ENCODE assay signal across 8 cellular contexts in the genomic region with DNA sequence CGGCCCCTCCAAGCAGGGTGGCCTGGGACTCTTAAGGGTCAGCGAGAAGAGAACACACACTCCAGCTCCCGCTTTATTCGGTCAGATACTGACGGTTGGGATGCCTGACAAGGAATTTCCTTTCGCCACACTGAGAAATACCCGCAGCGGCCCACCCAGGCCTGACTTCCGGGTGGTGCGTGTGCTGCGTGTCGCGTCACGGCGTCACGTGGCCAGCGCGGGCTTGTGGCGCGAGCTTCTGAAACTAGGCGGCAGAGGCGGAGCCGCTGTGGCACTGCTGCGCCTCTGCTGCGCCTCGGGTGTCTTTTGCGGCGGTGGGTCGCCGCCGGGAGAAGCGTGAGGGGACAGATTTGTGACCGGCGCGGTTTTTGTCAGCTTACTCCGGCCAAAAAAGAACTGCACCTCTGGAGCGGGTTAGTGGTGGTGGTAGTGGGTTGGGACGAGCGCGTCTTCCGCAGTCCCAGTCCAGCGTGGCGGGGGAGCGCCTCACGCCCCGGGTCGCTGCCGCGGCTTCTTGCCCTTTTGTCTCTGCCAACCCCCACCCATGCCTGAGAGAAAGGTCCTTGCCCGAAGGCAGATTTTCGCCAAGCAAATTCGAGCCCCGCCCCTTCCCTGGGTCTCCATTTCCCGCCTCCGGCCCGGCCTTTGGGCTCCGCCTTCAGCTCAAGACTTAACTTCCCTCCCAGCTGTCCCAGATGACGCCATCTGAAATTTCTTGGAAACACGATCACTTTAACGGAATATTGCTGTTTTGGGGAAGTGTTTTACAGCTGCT. TPM values are rescaled to one million over a fixed set of nuclear protein-coding genes. Genes with fewer than 3 reads are reported as not detected.
DNase-seq lines count a peak whose midpoint lies in the region; ATAC-seq and TF ChIP-seq lines count a peak whose summit lies in the region.

A gene with protein sequence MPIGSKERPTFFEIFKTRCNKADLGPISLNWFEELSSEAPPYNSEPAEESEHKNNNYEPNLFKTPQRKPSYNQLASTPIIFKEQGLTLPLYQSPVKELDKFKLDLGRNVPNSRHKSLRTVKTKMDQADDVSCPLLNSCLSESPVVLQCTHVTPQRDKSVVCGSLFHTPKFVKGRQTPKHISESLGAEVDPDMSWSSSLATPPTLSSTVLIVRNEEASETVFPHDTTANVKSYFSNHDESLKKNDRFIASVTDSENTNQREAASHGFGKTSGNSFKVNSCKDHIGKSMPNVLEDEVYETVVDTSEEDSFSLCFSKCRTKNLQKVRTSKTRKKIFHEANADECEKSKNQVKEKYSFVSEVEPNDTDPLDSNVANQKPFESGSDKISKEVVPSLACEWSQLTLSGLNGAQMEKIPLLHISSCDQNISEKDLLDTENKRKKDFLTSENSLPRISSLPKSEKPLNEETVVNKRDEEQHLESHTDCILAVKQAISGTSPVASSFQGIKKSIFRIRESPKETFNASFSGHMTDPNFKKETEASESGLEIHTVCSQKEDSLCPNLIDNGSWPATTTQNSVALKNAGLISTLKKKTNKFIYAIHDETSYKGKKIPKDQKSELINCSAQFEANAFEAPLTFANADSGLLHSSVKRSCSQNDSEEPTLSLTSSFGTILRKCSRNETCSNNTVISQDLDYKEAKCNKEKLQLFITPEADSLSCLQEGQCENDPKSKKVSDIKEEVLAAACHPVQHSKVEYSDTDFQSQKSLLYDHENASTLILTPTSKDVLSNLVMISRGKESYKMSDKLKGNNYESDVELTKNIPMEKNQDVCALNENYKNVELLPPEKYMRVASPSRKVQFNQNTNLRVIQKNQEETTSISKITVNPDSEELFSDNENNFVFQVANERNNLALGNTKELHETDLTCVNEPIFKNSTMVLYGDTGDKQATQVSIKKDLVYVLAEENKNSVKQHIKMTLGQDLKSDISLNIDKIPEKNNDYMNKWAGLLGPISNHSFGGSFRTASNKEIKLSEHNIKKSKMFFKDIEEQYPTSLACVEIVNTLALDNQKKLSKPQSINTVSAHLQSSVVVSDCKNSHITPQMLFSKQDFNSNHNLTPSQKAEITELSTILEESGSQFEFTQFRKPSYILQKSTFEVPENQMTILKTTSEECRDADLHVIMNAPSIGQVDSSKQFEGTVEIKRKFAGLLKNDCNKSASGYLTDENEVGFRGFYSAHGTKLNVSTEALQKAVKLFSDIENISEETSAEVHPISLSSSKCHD (N-terminal part only) (plus strand): TSS at position 254 of the 775 bp plus-strand sequence. CDS start 953 bp downstream, outside the sequence.
ZAR1L (minus strand) TSS at position 109 of the 775 bp plus-strand sequence. CDS start 3,438 bp downstream, outside the sequence.

- TF ChIP-seq CTCF in KMS-11 (conservative IDR thresholded peaks at IDR 0.05; ENCODE audit: low read depth, low read length) (no peak), RWPE2 (IDR thresholded peaks at IDR 0.05; ENCODE audit: poor library complexity, severe bottlenecking) (no peak), fibroblast of the aortic adventitia (IDR thresholded peaks at IDR 0.05; ENCODE audit: insufficient read depth, low read length) (no peak), nephron progenitor cell (IDR thresholded peaks at IDR 0.05) (no peak)

- ATAC-seq in GM21786 (IDR thresholded peaks at IDR 0.05; ENCODE audit: unreplicated experiment) (peak; percentile 92), RWPE2 (ENCODE audit: low read depth) (peak; percentile 93)
- ATAC-seq in stimulated activated naive CD8-positive, alpha-beta T cell treated with anti-CD3 and anti-CD28 coated beads, Interleukin-15, Interleukin-2, amounts not matched to agents 100 U/mL and 50 U/mL, for 24 hours, result peak; percentile 98

- H3K27me3 Mint-ChIP-seq in nephron progenitor cell (ENCODE audit: low read depth, poor library complexity), result peaks cover 4% of the 10 kb centered on the region

- peak; percentile 91 for DNase-seq in EH (ENCODE audit: low read depth)
- DNase-seq in RWPE2 (ENCODE audit: low spot score), result peak; percentile 82
- DNase-seq in activated effector memory CD4-positive, alpha-beta T cell treated with Interleukin-2 at 50 U/mL for 16 hours, result peak; percentile 81
- peak; percentile 88 for DNase-seq in fibroblast of the aortic adventitia (ENCODE audit: low read depth)
- DNase-seq in nephron progenitor cell, result peak; percentile 79
- DNase-seq in stimulated activated naive CD8-positive, alpha-beta T cell treated with anti-CD3 and anti-CD28 coated beads, Interleukin-15, Interleukin-2, amounts not matched to agents 100 U/mL and 50 U/mL, for 24 hours, result peak; percentile 88

- H3K27ac ChIP-seq in KMS-11 (peak within 1 kb of the TSS; percentile 95), RWPE2 (ENCODE audit: poor library complexity, severe bottlenecking) (peak within 1 kb of the TSS; percentile 58)

- no peaks in the 10 kb centered on the region; the same call in 1 of the 2 replicates for H3K79me2 ChIP-seq in KMS-11 (ENCODE audit: insufficient read depth, low read depth)

- no peaks in the 10 kb centered on the region for H3K36me3 ChIP-seq in KMS-11 (ENCODE audit: insufficient read depth)
- peaks cover 41% of the 10 kb centered on the region for H3K36me3 ChIP-seq in RWPE2 (ENCODE audit: low read depth)

- peaks cover 20% of the 10 kb centered on the region for H3K36me3 Mint-ChIP-seq in nephron progenitor cell (ENCODE audit: low read depth)

- peak within 1 kb of the TSS; percentile 99 for H3K27ac Mint-ChIP-seq in nephron progenitor cell

- H3K9ac ChIP-seq in KMS-11, result peak within 1 kb of the TSS; percentile 93

- peaks cover 4% of the 10 kb centered on the region for H3K4me1 Mint-ChIP-seq in nephron progenitor cell

- no peaks in the 10 kb centered on the region for H3K9me3 Mint-ChIP-seq in nephron progenitor cell

- H3K4me1 ChIP-seq in KMS-11 (ENCODE audit: low read depth, poor library complexity, severe bottlenecking) (peaks cover 7% of the 10 kb centered on the region), RWPE2 (ENCODE audit: insufficient read depth, poor library complexity, severe bottlenecking) (peaks cover 9% of the 10 kb centered on the region)

- H3K4me3 ChIP-seq in KMS-11 (IDR thresholded peaks at IDR 0.05; ENCODE audit: insufficient read depth, low read depth, low read length) (no peak within 1 kb of the TSS), RWPE2 (ENCODE audit: severe bottlenecking) (peak within 1 kb of the TSS; percentile 53), fibroblast of the aortic adventitia (ENCODE audit: low read depth, low read length) (peak within 1 kb of the TSS; percentile 90)

- H3K4me3 Mint-ChIP-seq in nephron progenitor cell, result peak within 1 kb of the TSS; percentile 91

- peak within 1 kb of the TSS; percentile 85 for H3K4me2 ChIP-seq in KMS-11

- H3K27me3 ChIP-seq in KMS-11 (ENCODE audit: insufficient read depth, low read depth) (no peaks in the 10 kb centered on the region), RWPE2 (ENCODE audit: insufficient read depth, poor library complexity, severe bottlenecking) (no peaks in the 10 kb centered on the region)

- no peaks in the 10 kb centered on the region for H4K20me1 ChIP-seq in KMS-11 (ENCODE audit: insufficient read depth)

- peak within 1 kb of the TSS; percentile 92 for H2AFZ ChIP-seq in KMS-11 (ENCODE audit: low read depth)

- H3K9me3 ChIP-seq in RWPE2 (ENCODE audit: severe bottlenecking), result no peaks in the 10 kb centered on the region

RNA-seq across cellular contexts. Expression of the first gene that starts in this region (rescaled TPM):
- 1.1 and 23.1 TPM in 2 replicates for total RNA-seq in fibroblast of the aortic adventitia (ENCODE audit: low replicate concordance)

RNA-seq across cellular contexts. Expression of gene ZAR1L, which starts in this region (rescaled TPM):
- not detected in 2 replicates for total RNA-seq in fibroblast of the aortic adventitia (ENCODE audit: low replicate concordance)
